ENCODE assay signal across 25 cellular contexts in the genomic region with DNA sequence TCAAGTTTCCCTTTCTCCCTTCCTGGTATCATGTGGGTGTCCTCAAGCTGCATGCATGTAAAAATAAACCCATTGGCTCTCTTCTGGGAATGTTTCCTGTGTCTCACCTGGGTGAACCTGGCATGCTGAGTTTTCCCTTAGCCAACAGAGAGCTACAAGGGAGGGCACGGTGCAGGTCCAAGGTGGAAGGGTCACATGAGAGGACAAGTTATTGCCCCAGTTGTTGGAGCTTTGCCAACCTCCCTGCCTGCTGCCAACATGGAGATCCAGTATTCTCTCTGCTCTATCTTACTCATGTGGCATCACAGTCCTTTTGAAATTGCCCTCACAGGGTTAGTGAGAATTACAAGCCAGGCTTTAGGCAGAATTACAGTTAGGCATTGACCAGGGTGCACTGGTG.
"Had no signal": no experiment of that assay in that cellular context is flagged by ENCODE, and none has a peak within 500 bp of the region (broad histone marks: within the 10 kb centered on the region; RNA-seq: fewer than 3 reads in every experiment).

No MANE protein-coding gene starts in this region.

- H3K9ac ChIP-seq: SK-N-SH had no signal

- H3K9me3 ChIP-seq: Peyer's patch, SJCRH30, SK-N-SH had no signal

- FAIRE-seq: astrocyte had no signal

- H3K4me3 ChIP-seq: Peyer's patch, SJCRH30 had no signal

- H3K36me3 ChIP-seq: Peyer's patch, SJCRH30 had no signal

- DNase-seq: activated CD4-positive, alpha-beta T cell treated with anti-CD3 and anti-CD28 coated beads for 48 hours; activated CD4-positive, alpha-beta T cell treated with anti-CD3 and anti-CD28 coated beads, Interleukin-2, amount 50 U/mL, for 48 hours; activated CD4-positive, CD25-positive, alpha-beta regulatory T cell treated with anti-CD3 and anti-CD28 coated beads, Interleukin-2, amount 50 U/mL, for 72 hours; activated CD8-positive, alpha-beta memory T cell treated with anti-CD3 and anti-CD28 coated beads for 24 hours; activated effector memory CD4-positive, alpha-beta T cell treated with anti-CD3 and anti-CD28 coated beads, Interleukin-2, amount 50 U/mL, for 16 hours; activated naive CD4-positive, alpha-beta T cell treated with Interleukin-2 at 50 U/mL for 16 hours; activated naive CD8-positive, alpha-beta T cell treated with anti-CD3 and anti-CD28 coated beads, Interleukin-2, amount 50 U/mL, for 24 hours; activated T-cell treated with anti-CD3 and anti-CD28 coated beads, Interleukin-2, amount 50 U/mL, for 4 hours; amniotic stem cell; Karpas-422; NCI-H1092; NCI-H1417; NCI-H1930; NCI-H2107; NCI-H510A treated with DMSO at 0.1 percent for 48 hours; NCI-H69; Peyer's patch; Right ventricle myocardium superior; SK-N-SH; SW 1271 had no signal

- H3K4me2 ChIP-seq: SK-N-SH had no signal

- ATAC-seq: activated naive CD4-positive, alpha-beta T cell treated with anti-CD3 and anti-CD28 coated beads, Interleukin-2, amount 50 U/mL, for 72 hours; activated naive CD8-positive, alpha-beta T cell treated with anti-CD3 and anti-CD28 coated beads, Interleukin-2, amount 50 U/mL, for 24 hours; activated T-cell treated with anti-CD3 and anti-CD28 coated beads, Interleukin-2, amount 50 U/mL, for 4 hours; WTC11 had no signal

- H3K27me3 ChIP-seq: Peyer's patch, SJCRH30 had no signal

- H3K4me1 ChIP-seq: Peyer's patch had no signal

- H3K27ac ChIP-seq: Peyer's patch, RWPE1, SJCRH30 had no signal
